8 cellular contexts compared by ENCODE assay signal in genomic region chr22:22110548-22111266, GRCh38.
A peak's percentile ranks its signal among the peaks of the same experiment; 100 is the strongest.
DNase-seq lines count a peak whose midpoint lies in the region; ATAC-seq and TF ChIP-seq lines count a peak whose summit lies in the region.

No MANE protein-coding gene starts in this region.

- TF ChIP-seq CTCF in epithelial cell of proximal tubule (conservative IDR thresholded peaks at IDR 0.05; ENCODE audit: low read depth, low read length), result peak; percentile 69
- TF ChIP-seq CTCF in nephron progenitor cell (IDR thresholded peaks at IDR 0.05), result peak; percentile 47

- H3K36me3 Mint-ChIP-seq in T-cell (no peaks in the 10 kb centered on the region), nephron progenitor cell (ENCODE audit: low read depth) (no peaks in the 10 kb centered on the region)

- POLR2A ChIA-PET in T-cell (lab: Charles Lee), result no interaction called here

- DNase-seq in activated T-cell treated with anti-CD3 and anti-CD28 coated beads for 24 hours (ENCODE audit: low read depth) (peak; percentile 17), activated T-cell treated with anti-CD3 and anti-CD28 coated beads for 4 hours (no peak), T-cell (peak in 19 of 34 experiments; percentile 3 to 46 (median 16)), epithelial cell of proximal tubule (ENCODE audit: low read depth) (peak; percentile 61), nephron progenitor cell (peak; percentile 60), DMS79 (lab: John Stamatoyannopoulos, UW) (no peak)

- H3K4me1 Mint-ChIP-seq in T-cell, result peaks cover 5 to 23% (median 10%) of the 10 kb centered on the region in 3 donors
- H3K4me1 Mint-ChIP-seq in nephron progenitor cell, result peaks cover 14% of the 10 kb centered on the region

- CTCF ChIA-PET in T-cell (lab: Charles Lee), result no interaction called here

- ATAC-seq in GM21381 (IDR thresholded peaks at IDR 0.05; ENCODE audit: unreplicated experiment), result peak; percentile 92
- peak; percentile 63 for ATAC-seq in HG03558 (IDR thresholded peaks at IDR 0.05; ENCODE audit: extremely low read depth, unreplicated experiment)
- ATAC-seq in T-cell (replicated peaks in 1 of 4), result peak; percentile 64 to 87 (median 79)

- peak overlapping the region in 1 of 2 donors; percentile 63 for H3K27ac Mint-ChIP-seq in T-cell
- H3K27ac Mint-ChIP-seq in nephron progenitor cell, result no peak overlapping the region

- H3K27me3 Mint-ChIP-seq in T-cell (no peaks in the 10 kb centered on the region), nephron progenitor cell (ENCODE audit: low read depth, poor library complexity) (peaks cover 24% of the 10 kb centered on the region)

- H3K9me3 Mint-ChIP-seq in T-cell (no peaks in the 10 kb centered on the region), nephron progenitor cell (no peaks in the 10 kb centered on the region)

- no peak overlapping the region for H3K4me3 ChIP-seq in epithelial cell of proximal tubule (ENCODE audit: low read depth, low read length)

- peak overlapping the region in 1 of 3 donors; percentile 17 for H3K4me3 Mint-ChIP-seq in T-cell
- no peak overlapping the region for H3K4me3 Mint-ChIP-seq in nephron progenitor cell

Comparison
In these comparisons a context has a peak if more than half of its experiments do, and no peak if none do; other contexts are left out.
1. DNase-seq: peak in activated T-cell treated with anti-CD3 and anti-CD28 coated beads for 24 hours (single experiment), T-cell (19 of 34), epithelial cell of proximal tubule (single experiment) and nephron progenitor cell (single experiment); none in activated T-cell treated with anti-CD3 and anti-CD28 coated beads for 4 hours (single experiment) and DMS79 (single experiment).
2. Peak in every context shown above with its lines, with median percentiles within 50 percentile points of each other: ATAC-seq.